9 cellular contexts compared by ENCODE assay signal in the genomic region with DNA sequence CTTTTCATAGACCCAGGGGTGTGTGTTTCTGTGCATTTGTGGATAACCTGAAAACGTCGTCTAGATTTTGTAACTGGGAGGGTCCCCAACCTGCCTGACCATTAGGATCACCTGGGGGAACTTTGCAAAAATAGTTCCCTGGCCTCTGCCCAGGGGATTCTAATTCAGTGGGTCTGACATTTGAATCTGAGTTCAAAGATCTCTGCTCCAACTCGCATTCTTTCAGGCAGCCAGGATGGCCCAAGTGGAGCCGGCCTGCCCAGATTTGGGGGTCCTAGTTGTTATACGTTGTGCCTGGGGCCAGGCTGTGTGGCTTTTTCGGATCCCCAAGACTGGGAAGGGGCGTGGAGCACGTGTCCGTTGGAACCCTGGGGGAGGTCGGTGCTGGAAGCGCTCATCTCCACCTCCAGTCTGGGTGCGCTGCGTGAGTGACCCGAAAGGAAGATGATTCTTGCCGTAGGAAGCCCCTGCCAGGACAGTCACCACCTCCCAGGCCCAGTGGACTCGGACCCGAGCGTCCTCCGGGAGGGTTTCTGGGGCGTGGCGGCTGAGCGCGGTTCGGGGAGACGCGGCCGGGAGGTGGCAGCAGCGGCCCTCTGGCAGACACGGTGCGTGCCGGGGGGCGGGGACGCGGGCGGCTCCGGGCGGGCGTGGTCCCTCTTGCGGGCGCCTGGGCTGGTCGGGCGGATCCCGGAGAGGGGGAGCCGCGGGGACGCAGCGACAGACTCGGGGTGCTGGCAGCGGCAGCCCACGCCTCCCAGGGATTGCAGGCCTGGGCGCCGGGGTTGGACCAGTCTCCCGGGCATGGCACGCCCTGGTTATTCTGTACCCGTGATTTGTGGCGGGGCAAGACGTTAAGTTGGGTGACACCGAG. TPM values are rescaled to one million over a fixed set of nuclear protein-coding genes. Genes with fewer than 3 reads are reported as not detected.
DNase-seq lines count a peak whose midpoint lies in the region; ATAC-seq, FAIRE-seq and TF ChIP-seq lines count a peak whose summit lies in the region.
"Had no signal": no experiment of that assay in that cellular context is flagged by ENCODE, and none has a peak within 500 bp of the region (broad histone marks: within the 10 kb centered on the region; RNA-seq: fewer than 3 reads in every experiment).

No MANE protein-coding gene starts in this region.

- WGBS in H1 (ENCODE audit: extremely low coverage in 1 of 2, insufficient coverage in 1 of 2, insufficient read length in 1 of 2, insufficient replicate concordance in 2 of 2, low coverage in 1 of 2, low lambda C conversion rate in 2 of 2, missing lambda C conversion rate in 1 of 2), 2 experiments, result 7% methylated on average over 48 of the region's 58 CpGs; no CpG with 5 or more reads in 1 of the 2 experiments
- no CpG with 5 or more reads among the region's 58 CpGs for WGBS in mesendoderm (ENCODE audit: extremely low coverage, insufficient coverage, low lambda C conversion rate)

- H4K8ac ChIP-seq in H1 (ENCODE audit: extremely low read depth, insufficient read depth, low read length), result no peak overlapping the region
- H4K8ac ChIP-seq in mesendoderm (ENCODE audit: low read depth, low read length), result no peak overlapping the region

- TF ChIP-seq RAD21 in H1 (IDR thresholded peaks at IDR 0.05 in 1 of 2, conservative IDR thresholded peaks at IDR 0.05 in 1 of 2; ENCODE audit: low read depth in 2 of 2, low read length in 2 of 2), result peak; percentile 79 to 91

- TF ChIP-seq EP300 in H1 (IDR thresholded peaks at IDR 0.05; ENCODE audit: borderline replicate concordance in 1 of 2, low read depth in 2 of 2, low read length in 2 of 2), result no peak

- H3K79me1 ChIP-seq in H1 (ENCODE audit: low read depth, low read length) (no peaks in the 10 kb centered on the region), mesendoderm (ENCODE audit: low read length) (no peaks in the 10 kb centered on the region)

- peaks cover 7% of the 10 kb centered on the region for H3K23me2 ChIP-seq in H1 (ENCODE audit: low read depth, low read length)

- H2BK120ac ChIP-seq in H1 (replicated peaks; ENCODE audit: low read depth, low read length), result no peak overlapping the region
- no peak overlapping the region for H2BK120ac ChIP-seq in mesendoderm (ENCODE audit: low read depth, low read length)

- peak overlapping the region; percentile 84 for H2AFZ ChIP-seq in H1 (ENCODE audit: low read length)

- H3K27ac ChIP-seq in H1 (ENCODE audit: low read depth, low read length), result no peak overlapping the region
- H3K27ac ChIP-seq in mesendoderm (ENCODE audit: low read depth, low read length), result no peak overlapping the region

- H3K23ac ChIP-seq in H1 (ENCODE audit: insufficient read length) (no peak overlapping the region), mesendoderm (ENCODE audit: low read length) (no peak overlapping the region)

- CTCF ChIA-PET in H1 (lab: Charles Lee; ENCODE audit: partially characterized antibody), result interaction anchor here (0.6 to 14.7 kb wide), 12 partner anchors 10 to 1007 kb away, joined by 3 to 257 read pairs (median 6); no protein-coding TSS in a partner anchor

- H2AK5ac ChIP-seq in H1 (ENCODE audit: low read depth, low read length) (no peak overlapping the region), mesendoderm (ENCODE audit: low read length) (no peak overlapping the region)

- no peaks in the 10 kb centered on the region for H3K9me3 ChIP-seq in H1 (ENCODE audit: insufficient read depth in 2 of 2, low read depth in 1 of 2, low read length in 1 of 2)

- H3K4me1 ChIP-seq in H1 (replicated peaks in 1 of 4; ENCODE audit: control insufficient read depth in 3 of 4, insufficient read depth in 4 of 4, low read length in 3 of 4) (peaks cover 0 to 5% (median 2%) of the 10 kb centered on the region in 4 experiments; a peak in 3 of 7 replicates), mesendoderm (ENCODE audit: control insufficient read depth, low read depth, low read length) (no peaks in the 10 kb centered on the region)

- H3K56ac ChIP-seq in H1 (replicated peaks; ENCODE audit: insufficient read length, low read depth, low read length), result no peak overlapping the region
- peak overlapping the region; percentile 84 for H3K56ac ChIP-seq in mesendoderm (ENCODE audit: low read length)

- no peaks in the 10 kb centered on the region for H4K20me1 ChIP-seq in H1 (replicated peaks in 1 of 2; ENCODE audit: control insufficient read depth in 1 of 2, insufficient read depth in 2 of 2, low read length in 2 of 2)

- DNase-seq in AG09309 (ENCODE audit: low read depth) (no peak), NCI-H69 (lab: John Stamatoyannopoulos, UW) (peak; percentile 83), H1 (ENCODE audit: low read depth in 1 of 2, low spot score in 2 of 2) (peak in 1 of 2 experiments; percentile 94), mesendoderm (peak; percentile 69)
- DNase-seq in activated CD8-positive, alpha-beta memory T cell treated with anti-CD3 and anti-CD28 coated beads for 4 hours (ENCODE audit: low read depth in 2 of 2), result peak; percentile 64 to 69
- DNase-seq in stimulated activated CD8-positive, alpha-beta memory T cell treated with anti-CD3 and anti-CD28 coated beads, Interleukin-15, amount 100 ng/mL, for 1 hour (ENCODE audit: low read depth), result peak; percentile 75

- TF ChIP-seq CTCF in AG09309 (IDR thresholded peaks at IDR 0.05; ENCODE audit: control insufficient read depth, insufficient read depth, low read depth, low read length, missing control alignments) (peak; percentile 69), H1 (IDR thresholded peaks at IDR 0.05; ENCODE audit: control extremely low read depth in 1 of 3, insufficient read depth in 1 of 3, low read depth in 1 of 3, low read length in 3 of 3) (peak; percentile 76 to 93 (median 87))

- TF ChIP-seq POLR2A in H1 (IDR thresholded peaks at IDR 0.05; ENCODE audit: control extremely low read depth in 1 of 2, low read depth in 2 of 2, low read length in 2 of 2), result no peak

- peaks cover 0 to 7% (median 1%) of the 10 kb centered on the region in 4 experiments; a peak in 4 of 7 replicates for H3K27me3 ChIP-seq in H1 (replicated peaks in 1 of 4; ENCODE audit: control insufficient read depth in 3 of 4, extremely low read depth in 1 of 4, insufficient read depth in 3 of 4, low read length in 3 of 4)
- no peaks in the 10 kb centered on the region for H3K27me3 ChIP-seq in mesendoderm (ENCODE audit: insufficient read depth, low read length, poor library complexity)

- peak; percentile 94 for ATAC-seq in GM18867 (IDR thresholded peaks at IDR 0.05; ENCODE audit: unreplicated experiment)
- ATAC-seq in HG03103 (IDR thresholded peaks at IDR 0.05; ENCODE audit: low read depth, unreplicated experiment), result peak; percentile 91

- peak overlapping the region; percentile 57 to 93 for H3K4me2 ChIP-seq in H1 (ENCODE audit: insufficient read depth in 1 of 2, low read depth in 2 of 2, low read length in 2 of 2)
- H3K4me2 ChIP-seq in mesendoderm (ENCODE audit: low read length), result peak overlapping the region; percentile 81

- H4K5ac ChIP-seq in H1 (ENCODE audit: insufficient read length, low read depth, low read length) (peak overlapping the region; percentile 47), mesendoderm (ENCODE audit: low read length) (no peak overlapping the region)

- FAIRE-seq in H1 (lab: Jason Lieb, UNC), result no peak

- H2BK15ac ChIP-seq in H1 (ENCODE audit: low read length) (peak overlapping the region; percentile 92; the same call in 1 of the 2 replicates), mesendoderm (replicated peaks; ENCODE audit: low read depth) (no peak overlapping the region)

- H3K79me2 ChIP-seq in H1 (ENCODE audit: control insufficient read depth in 1 of 2, insufficient read depth in 2 of 2, low read length in 2 of 2) (no peaks in the 10 kb centered on the region), mesendoderm (ENCODE audit: control insufficient read depth, insufficient read depth, low read length) (no peaks in the 10 kb centered on the region)

- H3K18ac ChIP-seq in H1 (ENCODE audit: extremely low read depth, low read length) (peak overlapping the region; percentile 82; the same call in 1 of the 2 replicates), mesendoderm (ENCODE audit: low read length) (no peak overlapping the region)

- H3K4me3 ChIP-seq in AG09309 (ENCODE audit: control insufficient read depth, low read depth, low read length) (peak overlapping the region; percentile 62), H1 (ENCODE audit: extremely low read depth in 1 of 4, insufficient read depth in 2 of 4, low read depth in 3 of 4, low read length in 4 of 4) (peak overlapping the region; percentile 39 to 71 (median 60)), mesendoderm (ENCODE audit: low read length) (peak overlapping the region; percentile 49)

- H3K14ac ChIP-seq in H1 (ENCODE audit: insufficient read length), result no peak overlapping the region

- H3K36me3 ChIP-seq in H1 (ENCODE audit: control insufficient read depth in 2 of 4, insufficient read depth in 4 of 4, low read length in 3 of 4), result no peaks in the 10 kb centered on the region
- no peaks in the 10 kb centered on the region for H3K36me3 ChIP-seq in mesendoderm (ENCODE audit: control insufficient read depth, insufficient read depth, low read length)

- H3K4ac ChIP-seq in H1 (replicated peaks; ENCODE audit: insufficient read length, low read depth, low read length) (no peak overlapping the region), mesendoderm (ENCODE audit: low read depth, low read length) (no peak overlapping the region)

- POLR2A ChIA-PET in H1 (lab: Charles Lee; ENCODE audit: partially characterized antibody), result no interaction called here

- H2BK12ac ChIP-seq in H1 (ENCODE audit: low read depth, low read length), result peak overlapping the region; percentile 62; the same call in 1 of the 2 replicates

- H2BK5ac ChIP-seq in H1 (ENCODE audit: low read depth, low read length) (no peak overlapping the region), mesendoderm (ENCODE audit: low read length) (no peak overlapping the region)

- H3K9ac ChIP-seq in H1 (replicated peaks in 1 of 4; ENCODE audit: extremely low read depth in 1 of 4, low read depth in 3 of 4, low read length in 3 of 4) (peak overlapping the region in 3 of 4 experiments; percentile 19 to 35 (median 25); a peak in 1 of 7 replicates), mesendoderm (ENCODE audit: low read length) (peak overlapping the region; percentile 57)

- H2BK20ac ChIP-seq in H1 (ENCODE audit: low read length), result 0 out of 2 replicates have a peak overlapping the region, but pooled peaks have one; percentile 72

- H4K91ac ChIP-seq in H1 (replicated peaks; ENCODE audit: insufficient read length, low read length), result no peak overlapping the region

TF ChIP-seq in H1, 55 proteins besides CTCF, POLR2A, EP300 and RAD21 (continues in another document):
- TF ChIP-seq SIN3A (conservative IDR thresholded peaks at IDR 0.05 in 1 of 2, IDR thresholded peaks at IDR 0.05 in 1 of 2; ENCODE audit: low read depth in 1 of 2, low read length in 2 of 2), result peak in 1 of 2 experiments; percentile 53; a peak in 1 of 4 replicates

RNA-seq across cellular contexts. Expression of gene PLET1, which starts 29.2 kb away (rescaled TPM):
- not detected in 2 replicates for total RNA-seq in H1 (2021; fragmentation: NEBNext Ultra II Directional; extraction: Animal tissue kit (Norgen Biotek cat#: 25700))
- polyA plus RNA-seq in H1 (2011; rRNA removed), result not detected in 2 replicates
- polyA plus RNA-seq in H1 (2011; cell fraction: cytosol; rRNA removed), result not detected
- polyA plus RNA-seq in H1 (2011; cell fraction: nucleus; rRNA removed), result not detected
- polyA plus RNA-seq in H1 (2012, experiment 1 of 2), result not detected in 4 replicates
- polyA plus RNA-seq in H1 (2012, experiment 2 of 2), result not detected
- polyA plus RNA-seq in H1 (2013, experiment 1 of 2), result not detected
- polyA plus RNA-seq in H1 (2013, experiment 2 of 2), result not detected
- not detected in 2 replicates for polyA minus RNA-seq in H1 (2011; rRNA and poly(A)+ RNA removed)
- not detected for polyA minus RNA-seq in H1 (2011; cell fraction: cytosol; rRNA and poly(A)+ RNA removed)
- polyA minus RNA-seq in H1 (2011; cell fraction: nucleus; rRNA and poly(A)+ RNA removed), result not detected
- polyA plus RNA-seq in mesendoderm (2013, experiment 1 of 2), result not detected
- polyA plus RNA-seq in mesendoderm (2013, experiment 2 of 2), result not detected
- total RNA-seq: T-helper 2 cell treated with Interferon-gamma antibody and Interleukin-4, amounts not matched to agents 100 ng/mL and 5 ng/mL, for 36 hours had no signal
